ENCODE assay signal across 27 cellular contexts in the genomic region with DNA sequence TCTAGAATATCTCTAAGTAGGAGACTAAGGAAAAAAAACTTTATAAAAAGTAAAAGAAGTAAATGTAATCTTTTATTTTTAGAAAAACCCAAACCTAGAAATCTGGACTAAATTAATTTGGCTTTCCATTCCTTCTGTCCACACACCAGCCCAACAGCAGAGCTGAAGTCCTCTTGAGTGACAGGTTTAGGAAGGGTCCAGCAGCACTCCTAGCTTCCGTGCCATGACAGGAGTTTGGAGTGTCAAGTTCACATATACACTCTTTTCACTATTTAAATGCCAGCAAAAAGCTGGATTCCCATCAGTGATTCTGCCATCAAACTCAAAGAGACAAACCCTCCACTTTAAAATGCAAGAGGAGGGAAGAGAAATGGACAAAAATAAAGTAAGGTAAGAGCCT. TPM values are rescaled to one million over a fixed set of nuclear protein-coding genes. Genes with fewer than 3 reads are reported as not detected.
DNase-seq lines count a peak whose midpoint lies in the region; ATAC-seq, FAIRE-seq and TF ChIP-seq lines count a peak whose summit lies in the region.
"Had no signal": no experiment of that assay in that cellular context is flagged by ENCODE, and none has a peak within 500 bp of the region (broad histone marks: within the 10 kb centered on the region; RNA-seq: fewer than 3 reads in every experiment).

No MANE protein-coding gene starts in this region.

- H3K9ac ChIP-seq in HUES48 (ENCODE audit: low read depth, low read length) = no peak overlapping the region
- H3K9ac ChIP-seq in H1 (replicated peaks in 1 of 4; ENCODE audit: extremely low read depth in 1 of 4, low read depth in 3 of 4, low read length in 3 of 4) = no peak overlapping the region
- no peak overlapping the region for H3K9ac ChIP-seq in mesendoderm (ENCODE audit: low read length)
- H3K9ac ChIP-seq: BLaER1 treated with 17β-estradiol and CSF1 and Interleukin-3, amounts not matched to agents 10 nM and 100 nM had no signal

- H2BK12ac ChIP-seq in H1 (ENCODE audit: low read depth, low read length) = no peak overlapping the region

- no peak for FAIRE-seq in H1 (lab: Jason Lieb, UNC)
- FAIRE-seq: A549, GM12891, GM18507 had no signal

- H3K9me2 ChIP-seq in GM23338 (ENCODE audit: insufficient read depth) = no peaks in the 10 kb centered on the region

- WGBS in H1 (ENCODE audit: extremely low coverage in 1 of 2, insufficient coverage in 1 of 2, insufficient read length in 1 of 2, insufficient replicate concordance in 2 of 2, low coverage in 1 of 2, low lambda C conversion rate in 2 of 2, missing lambda C conversion rate in 1 of 2), 2 experiments = 35% methylated on average over 1 of the region's 1 CpG; no CpG with 5 or more reads in 1 of the 2 experiments
- WGBS in mesendoderm (ENCODE audit: extremely low coverage, insufficient coverage, low lambda C conversion rate) = no CpG with 5 or more reads among the region's 1 CpG

- CTCF ChIA-PET in H1 (lab: Charles Lee; ENCODE audit: partially characterized antibody) (no interaction called here), RWPE1 (lab: Yijun Ruan, JAX) (no interaction called here)

- no peak overlapping the region for H4K5ac ChIP-seq in H1 (ENCODE audit: insufficient read length, low read depth, low read length)
- H4K5ac ChIP-seq in mesendoderm (ENCODE audit: low read length) = no peak overlapping the region

- no peaks in the 10 kb centered on the region for H3K36me3 Mint-ChIP-seq in GM23338 (ENCODE audit: low read depth)

- H4K8ac ChIP-seq in H1 (ENCODE audit: extremely low read depth, insufficient read depth, low read length) (no peak overlapping the region; the same call in 1 of the 2 replicates), mesendoderm (ENCODE audit: low read depth, low read length) (no peak overlapping the region)

- H2BK15ac ChIP-seq in H1 (ENCODE audit: low read length) (no peak overlapping the region), mesendoderm (replicated peaks; ENCODE audit: low read depth) (no peak overlapping the region)

- H4K91ac ChIP-seq in H1 (replicated peaks; ENCODE audit: insufficient read length, low read length) = no peak overlapping the region

- POLR2A ChIA-PET in H1 (lab: Charles Lee; ENCODE audit: partially characterized antibody) = interaction anchor here (0.7 kb wide), 1 partner anchor 31 kb away, joined by 4 read pairs; no protein-coding TSS in a partner anchor
- POLR2A ChIA-PET in RWPE1 (lab: Yijun Ruan, JAX; ENCODE audit: low non-redundant PET) = no interaction called here

- H2AFZ ChIP-seq in GM23338 (no peak overlapping the region), H1 (ENCODE audit: low read length) (no peak overlapping the region)

- H3K79me1 ChIP-seq in H1 (ENCODE audit: low read depth, low read length) (no peaks in the 10 kb centered on the region; the same call in 1 of the 2 replicates), mesendoderm (ENCODE audit: low read length) (no peaks in the 10 kb centered on the region)

- H2BK5ac ChIP-seq in H1 (ENCODE audit: low read depth, low read length) (no peak overlapping the region; the same call in 1 of the 2 replicates), mesendoderm (ENCODE audit: low read length) (no peak overlapping the region)

- no peak for TF ChIP-seq RAD21 in H1 (IDR thresholded peaks at IDR 0.05 in 1 of 2, conservative IDR thresholded peaks at IDR 0.05 in 1 of 2; ENCODE audit: low read depth in 2 of 2, low read length in 2 of 2)

- H3K9me3 Mint-ChIP-seq in GM23338 = no peaks in the 10 kb centered on the region
- H3K9me3 Mint-ChIP-seq: CD14-positive monocyte; CD4-positive, alpha-beta T cell; CD8-positive, alpha-beta memory T cell; HFFc6 had no signal

- TF ChIP-seq POLR2A in H1 (IDR thresholded peaks at IDR 0.05; ENCODE audit: control extremely low read depth in 1 of 2, low read depth in 2 of 2, low read length in 2 of 2) (no peak), gastrocnemius medialis (IDR thresholded peaks at IDR 0.05) (no peak), vagina (IDR thresholded peaks at IDR 0.05) (no peak)

- in situ Hi-C loops in gastrocnemius medialis (cut with MboI; ENCODE audit: low sequenced_read_pairs in 4 of 4) = no loop called here

- no peak overlapping the region for H3K4ac ChIP-seq in H1 (replicated peaks; ENCODE audit: insufficient read length, low read depth, low read length)
- H3K4ac ChIP-seq in mesendoderm (ENCODE audit: low read depth, low read length) = peak overlapping the region; percentile 11

- no peaks in the 10 kb centered on the region for H3F3A ChIP-seq in GM23338 (replicated peaks; ENCODE audit: low read depth)

- H3K79me2 ChIP-seq in GM23338 (replicated peaks; ENCODE audit: insufficient read depth) (no peaks in the 10 kb centered on the region), H1 (ENCODE audit: control insufficient read depth in 1 of 2, insufficient read depth in 2 of 2, low read length in 2 of 2) (no peaks in the 10 kb centered on the region), mesendoderm (ENCODE audit: control insufficient read depth, insufficient read depth, low read length) (no peaks in the 10 kb centered on the region)

- 0 out of 2 replicates have a peak overlapping the region, but pooled peaks have one; percentile 32 for H2BK20ac ChIP-seq in H1 (ENCODE audit: low read length)

- H3K23ac ChIP-seq in H1 (ENCODE audit: insufficient read length) (no peak overlapping the region), mesendoderm (ENCODE audit: low read length) (no peak overlapping the region)

- TF ChIP-seq CTCF in GM23338 (conservative IDR thresholded peaks at IDR 0.05; ENCODE audit: low read depth in 2 of 2) (no peak), H1 (IDR thresholded peaks at IDR 0.05; ENCODE audit: control extremely low read depth in 1 of 3, insufficient read depth in 1 of 3, low read depth in 1 of 3, low read length in 3 of 3) (no peak), gastrocnemius medialis (IDR thresholded peaks at IDR 0.05 in 4 of 5, conservative IDR thresholded peaks at IDR 0.05 in 1 of 5) (no peak), RWPE1 (conservative IDR thresholded peaks at IDR 0.05; ENCODE audit: low read depth) (no peak), vagina (IDR thresholded peaks at IDR 0.05) (no peak)

- H3K27me3 ChIP-seq in GM23338 (ENCODE audit: insufficient read depth) (no peaks in the 10 kb centered on the region), HUES48 (ENCODE audit: control insufficient read depth, insufficient read depth, low read length) (peaks cover 4% of the 10 kb centered on the region; the same call in 1 of the 2 replicates), H1 (replicated peaks in 1 of 4; ENCODE audit: control insufficient read depth in 3 of 4, extremely low read depth in 1 of 4, insufficient read depth in 3 of 4, low read length in 3 of 4) (no peaks in the 10 kb centered on the region), mesendoderm (ENCODE audit: insufficient read depth, low read length, poor library complexity) (no peaks in the 10 kb centered on the region), gastrocnemius medialis (peaks cover 0 to 4% (median 0%) of the 10 kb centered on the region in 3 donors), vagina (no peaks in the 10 kb centered on the region)
- H3K27me3 ChIP-seq: BE2C; BLaER1 treated with 17β-estradiol and CSF1 and Interleukin-3, amounts not matched to agents 10 nM and 100 nM had no signal

- H4K20me1 ChIP-seq in GM23338 (replicated peaks; ENCODE audit: insufficient read depth) (no peaks in the 10 kb centered on the region), H1 (replicated peaks in 1 of 2; ENCODE audit: control insufficient read depth in 1 of 2, insufficient read depth in 2 of 2, low read length in 2 of 2) (no peaks in the 10 kb centered on the region)
- H4K20me1 ChIP-seq: BLaER1 treated with 17β-estradiol and CSF1 and Interleukin-3, amounts not matched to agents 10 nM and 100 nM had no signal

- H3K9me3 ChIP-seq in HUES48 (ENCODE audit: control insufficient read depth, insufficient read depth, low read length) = no peaks in the 10 kb centered on the region
- H3K9me3 ChIP-seq in H1 (ENCODE audit: insufficient read depth in 2 of 2, low read depth in 1 of 2, low read length in 1 of 2) = no peaks in the 10 kb centered on the region
- no peaks in the 10 kb centered on the region for H3K9me3 ChIP-seq in gastrocnemius medialis
- no peaks in the 10 kb centered on the region for H3K9me3 ChIP-seq in vagina
- H3K9me3 ChIP-seq: A549; BE2C; BLaER1 treated with 17β-estradiol and CSF1 and Interleukin-3, amounts not matched to agents 10 nM and 100 nM had no signal

- H3K4me3 ChIP-seq in GM23338 (no peak overlapping the region; the same call in 1 of the 2 replicates), HUES48 (ENCODE audit: low read depth, low read length) (peak overlapping the region; percentile 18; the same call in 1 of the 2 replicates), H1 (ENCODE audit: extremely low read depth in 1 of 4, insufficient read depth in 2 of 4, low read depth in 3 of 4, low read length in 4 of 4) (peak overlapping the region in 1 of 4 experiments; percentile 15; a peak in 1 of 8 replicates), mesendoderm (ENCODE audit: low read length) (no peak overlapping the region), gastrocnemius medialis (no peak overlapping the region), vagina (no peak overlapping the region)
- H3K4me3 ChIP-seq: A549; BLaER1 treated with 17β-estradiol and CSF1 and Interleukin-3, amounts not matched to agents 10 nM and 100 nM had no signal

- peaks cover 34% of the 10 kb centered on the region for H3K4me1 Mint-ChIP-seq in GM23338
- H3K4me1 Mint-ChIP-seq: CD8-positive, alpha-beta memory T cell had no signal

- H3K27ac ChIP-seq in GM23338 (ENCODE audit: low read depth) = no peak overlapping the region
- no peak overlapping the region for H3K27ac ChIP-seq in HUES48 (ENCODE audit: low read depth, low read length)
- H3K27ac ChIP-seq in H1 (ENCODE audit: low read depth, low read length) = no peak overlapping the region
- H3K27ac ChIP-seq in mesendoderm (ENCODE audit: low read depth, low read length) = no peak overlapping the region
- H3K27ac ChIP-seq in gastrocnemius medialis = no peak overlapping the region
- H3K27ac ChIP-seq in RWPE1 = no peak overlapping the region
- no peak overlapping the region for H3K27ac ChIP-seq in vagina
- H3K27ac ChIP-seq: 22Rv1; A549; BLaER1 treated with 17β-estradiol and CSF1 and Interleukin-3, amounts not matched to agents 10 nM and 100 nM had no signal

- H2AK5ac ChIP-seq in H1 (ENCODE audit: low read depth, low read length) = no peak overlapping the region
- H2AK5ac ChIP-seq in mesendoderm (ENCODE audit: low read length) = no peak overlapping the region

- H3K36me3 ChIP-seq in GM23338 (ENCODE audit: insufficient read depth) (no peaks in the 10 kb centered on the region), HUES48 (ENCODE audit: control insufficient read depth, insufficient read depth, low read length) (no peaks in the 10 kb centered on the region), H1 (ENCODE audit: control insufficient read depth in 2 of 4, insufficient read depth in 4 of 4, low read length in 3 of 4) (no peaks in the 10 kb centered on the region), mesendoderm (ENCODE audit: control insufficient read depth, insufficient read depth, low read length) (no peaks in the 10 kb centered on the region), gastrocnemius medialis (no peaks in the 10 kb centered on the region), vagina (no peaks in the 10 kb centered on the region)
- H3K36me3 ChIP-seq: BE2C; BLaER1 treated with 17β-estradiol and CSF1 and Interleukin-3, amounts not matched to agents 10 nM and 100 nM had no signal

- no peak overlapping the region for H3K27ac Mint-ChIP-seq in GM23338
- H3K27ac Mint-ChIP-seq: CD4-positive, alpha-beta T cell; CD8-positive, alpha-beta memory T cell; HFFc6 had no signal

- H3K18ac ChIP-seq in H1 (ENCODE audit: extremely low read depth, low read length) (no peak overlapping the region), mesendoderm (ENCODE audit: low read length) (no peak overlapping the region)

- peaks cover 47% of the 10 kb centered on the region for H3K4me1 ChIP-seq in GM23338 (ENCODE audit: insufficient read depth)
- peaks cover 32% of the 10 kb centered on the region for H3K4me1 ChIP-seq in HUES48 (ENCODE audit: control insufficient read depth, insufficient read depth, low read length)
- peaks cover 0 to 12% (median 9%) of the 10 kb centered on the region in 4 experiments; a peak in 3 of 7 replicates for H3K4me1 ChIP-seq in H1 (replicated peaks in 1 of 4; ENCODE audit: control insufficient read depth in 3 of 4, insufficient read depth in 4 of 4, low read length in 3 of 4)
- no peaks in the 10 kb centered on the region for H3K4me1 ChIP-seq in mesendoderm (ENCODE audit: control insufficient read depth, low read depth, low read length)
- no peaks in the 10 kb centered on the region for H3K4me1 ChIP-seq in gastrocnemius medialis
- H3K4me1 ChIP-seq in vagina = no peaks in the 10 kb centered on the region
- H3K4me1 ChIP-seq: A549, BE2C had no signal

- H3K4me3 Mint-ChIP-seq in GM23338 = no peak overlapping the region; the same call in 2 of the 3 replicates
- H3K4me3 Mint-ChIP-seq: CD14-positive monocyte; CD4-positive, alpha-beta T cell; CD8-positive, alpha-beta memory T cell; HFFc6 had no signal

- H2BK120ac ChIP-seq in H1 (replicated peaks; ENCODE audit: low read depth, low read length) (peak overlapping the region; percentile 21), mesendoderm (ENCODE audit: low read depth, low read length) (no peak overlapping the region)

- H3K4me2 ChIP-seq in GM23338 (peak overlapping the region; percentile 54), H1 (ENCODE audit: insufficient read depth in 1 of 2, low read depth in 2 of 2, low read length in 2 of 2) (peak overlapping the region in 1 of 2 experiments; percentile 32; a peak in 2 of 4 replicates), mesendoderm (ENCODE audit: low read length) (no peak overlapping the region)
- H3K4me2 ChIP-seq: A549; BLaER1 treated with 17β-estradiol and CSF1 and Interleukin-3, amounts not matched to agents 10 nM and 100 nM had no signal

- no peaks in the 10 kb centered on the region for H3K23me2 ChIP-seq in H1 (ENCODE audit: low read depth, low read length)

- H3K14ac ChIP-seq in H1 (ENCODE audit: insufficient read length) = no peak overlapping the region

- H3K27me3 Mint-ChIP-seq in GM23338 (ENCODE audit: insufficient read depth, low read depth, poor library complexity) = peaks cover 4% of the 10 kb centered on the region

- no peak for TF ChIP-seq EP300 in H1 (IDR thresholded peaks at IDR 0.05; ENCODE audit: borderline replicate concordance in 1 of 2, low read depth in 2 of 2, low read length in 2 of 2)

- peak; percentile 44 for ATAC-seq in GM23338
- no peak for ATAC-seq in gastrocnemius medialis
- ATAC-seq: A549, HCT116 had no signal

- DNase-seq in GM23338 (ENCODE audit: low spot score) = no peak
- no peak for DNase-seq in H1 (ENCODE audit: low read depth in 1 of 2, low spot score in 2 of 2)
- no peak for DNase-seq in mesendoderm
- no peak for DNase-seq in gastrocnemius medialis
- no peak for DNase-seq in RWPE1 (ENCODE audit: low spot score)
- no peak for DNase-seq in vagina (ENCODE audit: extremely low spot score in 2 of 2)
- no peak for DNase-seq in D341Med (ENCODE audit: low spot score)
- DNase-seq: ACHN; AML-193; BE2C; CD4-positive, alpha-beta T cell; CD8-positive, alpha-beta memory T cell; DMS53; DMS79 treated with DMSO at 0.1 percent for 48 hours; GF-D8; GOT3; H7; HFFc6 had no signal

- H3K56ac ChIP-seq in H1 (replicated peaks; ENCODE audit: insufficient read length, low read depth, low read length) = no peak overlapping the region
- H3K56ac ChIP-seq in mesendoderm (ENCODE audit: low read length) = no peak overlapping the region

- intact Hi-C loops in gastrocnemius medialis (cut with DNase I; ENCODE audit: low total_unique reads) = no loop called here
- intact Hi-C loops in vagina (cut with DNase I) = no loop called here

RNA-seq across cellular contexts. Expression of a gene that starts 13.1 kb away (rescaled TPM):
- 0.89 and 2.1 TPM in 2 replicates for total RNA-seq in GM23338 (2014; rRNA removed; shearing (Covaris generic))
- polyA plus RNA-seq in GM23338 (2016; fragmentation: Nextera tagmentation; extraction: Ambion mirVana) (2.3 and 3.1 TPM in 2 replicates), H1 (2011; rRNA removed) (0.24 and 0.50 TPM in 2 replicates)
- total RNA-seq in H1 (2021; fragmentation: NEBNext Ultra II Directional; extraction: Animal tissue kit (Norgen Biotek cat#: 25700)) = 1.8 and 2.0 TPM in 2 replicates
- 0.87 TPM for polyA plus RNA-seq in H1 (2011; cell fraction: cytosol; rRNA removed)
- 0.16 TPM for polyA plus RNA-seq in H1 (2011; cell fraction: nucleus; rRNA removed)
- polyA plus RNA-seq in H1 (2012, experiment 1 of 2) = 0.62 to 0.84 TPM (median 0.77 TPM) in 4 replicates
- 0.38 TPM for polyA plus RNA-seq in H1 (2012, experiment 2 of 2)
- polyA plus RNA-seq in H1 (2013, experiment 1 of 2) = 2.4 TPM
- polyA plus RNA-seq in H1 (2013, experiment 2 of 2) = 2.4 TPM
- polyA minus RNA-seq in H1 (2011; rRNA and poly(A)+ RNA removed) = 0.34 TPM in 1 of 2 replicates, not detected in the other
- not detected for polyA minus RNA-seq in H1 (2011; cell fraction: cytosol; rRNA and poly(A)+ RNA removed)
- not detected for polyA minus RNA-seq in H1 (2011; cell fraction: nucleus; rRNA and poly(A)+ RNA removed)
- polyA plus RNA-seq in mesendoderm (2013, experiment 1 of 2) = 2.3 TPM
- polyA plus RNA-seq in mesendoderm (2013, experiment 2 of 2) = 2.1 TPM
- total RNA-seq in gastrocnemius medialis (under 1 TPM in 1 of 4 donors, not detected in 3; 0.33 TPM), vagina (0.74 TPM)
- total RNA-seq: G401, HFFc6 had no signal
- polyA plus RNA-seq: A549 had no signal

RNA-seq across cellular contexts. Expression of a gene that starts 18.2 kb away (rescaled TPM):
- total RNA-seq in GM23338 (2014; rRNA removed; shearing (Covaris generic)) = 11.3 and 11.8 TPM in 2 replicates
- polyA plus RNA-seq in GM23338 (2016; fragmentation: Nextera tagmentation; extraction: Ambion mirVana) = 7.8 and 9.5 TPM in 2 replicates
- 12.5 and 13.8 TPM in 2 replicates for total RNA-seq in H1 (2021; fragmentation: NEBNext Ultra II Directional; extraction: Animal tissue kit (Norgen Biotek cat#: 25700))
- 10.7 and 11.3 TPM in 2 replicates for polyA plus RNA-seq in H1 (2011; rRNA removed)
- 11.2 TPM for polyA plus RNA-seq in H1 (2011; cell fraction: cytosol; rRNA removed)
- polyA plus RNA-seq in H1 (2011; cell fraction: nucleus; rRNA removed) = 9.2 TPM
- polyA plus RNA-seq in H1 (2012, experiment 1 of 2) = 9.9 to 15.0 TPM (median 10.5 TPM) in 4 replicates
- polyA plus RNA-seq in H1 (2012, experiment 2 of 2) = 14.3 TPM
- polyA plus RNA-seq in H1 (2013, experiment 1 of 2) = 12.5 TPM
- polyA plus RNA-seq in H1 (2013, experiment 2 of 2) = 12.5 TPM
- polyA minus RNA-seq in H1 (2011; rRNA and poly(A)+ RNA removed) = 3.0 and 3.3 TPM in 2 replicates
- 8.9 TPM for polyA minus RNA-seq in H1 (2011; cell fraction: cytosol; rRNA and poly(A)+ RNA removed)
- 6.9 TPM for polyA minus RNA-seq in H1 (2011; cell fraction: nucleus; rRNA and poly(A)+ RNA removed)
- polyA plus RNA-seq in mesendoderm (2013, experiment 1 of 2) = 12.0 TPM
- 13.2 TPM for polyA plus RNA-seq in mesendoderm (2013, experiment 2 of 2)
- total RNA-seq in gastrocnemius medialis = under 1 TPM in 3 of 4 donors, not detected in 1; 0.20 to 0.69 (median 0.39) TPM
- 1.2 TPM for total RNA-seq in vagina
- total RNA-seq: HFFc6 had no signal

RNA-seq across cellular contexts. Expression of a gene that starts 46.7 kb away (rescaled TPM):
- 9.7 and 14.4 TPM in 2 replicates for total RNA-seq in GM23338 (2014; rRNA removed; shearing (Covaris generic))
- 5.8 and 6.0 TPM in 2 replicates for polyA plus RNA-seq in GM23338 (2016; fragmentation: Nextera tagmentation; extraction: Ambion mirVana)
- total RNA-seq in H1 (2021; fragmentation: NEBNext Ultra II Directional; extraction: Animal tissue kit (Norgen Biotek cat#: 25700)) = 14.3 and 17.0 TPM in 2 replicates
- polyA plus RNA-seq in H1 (2011; rRNA removed) = 2.8 and 5.2 TPM in 2 replicates
- polyA plus RNA-seq in H1 (2011; cell fraction: cytosol; rRNA removed) = 5.7 TPM
- 2.1 TPM for polyA plus RNA-seq in H1 (2011; cell fraction: nucleus; rRNA removed)
- polyA plus RNA-seq in H1 (2012, experiment 1 of 2) = 5.9 to 9.2 TPM (median 7.6 TPM) in 4 replicates
- 1.5 TPM for polyA plus RNA-seq in H1 (2012, experiment 2 of 2)
- 11.6 TPM for polyA plus RNA-seq in H1 (2013, experiment 1 of 2)
- 13.6 TPM for polyA plus RNA-seq in H1 (2013, experiment 2 of 2)
- polyA minus RNA-seq in H1 (2011; rRNA and poly(A)+ RNA removed) = 7.5 and 10.9 TPM in 2 replicates
- 3.6 TPM for polyA minus RNA-seq in H1 (2011; cell fraction: cytosol; rRNA and poly(A)+ RNA removed)
- polyA minus RNA-seq in H1 (2011; cell fraction: nucleus; rRNA and poly(A)+ RNA removed) = 5.7 TPM
- polyA plus RNA-seq in mesendoderm (2013, experiment 1 of 2) = 9.6 TPM
- polyA plus RNA-seq in mesendoderm (2013, experiment 2 of 2) = 10.4 TPM
- 10 to 100 TPM; 25.0 to 51.0 (median 42.8) TPM for total RNA-seq in gastrocnemius medialis
- total RNA-seq in vagina = 25.3 TPM
- total RNA-seq: G401 had no signal
